Comparison of ENCODE assay signal across 17 cellular contexts in genomic region chr2:28286678-28287077, GRCh38.
DNase-seq lines count a peak whose midpoint lies in the region; ATAC-seq and TF ChIP-seq lines count a peak whose summit lies in the region.
"Had no signal": no experiment of that assay in that cellular context is flagged by ENCODE, and none has a peak within 500 bp of the region (broad histone marks: within the 10 kb centered on the region; RNA-seq: fewer than 3 reads in every experiment).

No MANE protein-coding gene starts in this region.

- H3K4me1 Mint-ChIP-seq in activated T-helper 17 cell treated with anti-CD3 and anti-CD28 coated beads, Interleukin-2, amount 50 U/mL, for 72 hours: peaks cover 7% of the 10 kb centered on the region
- peaks cover 26% of the 10 kb centered on the region for H3K4me1 Mint-ChIP-seq in osteocyte (ENCODE audit: unreplicated experiment)
- H3K4me1 Mint-ChIP-seq: memory B cell; stimulated activated memory B cell treated with anti-CD40 and anti-IgM and Interleukin-4, amounts not matched to agents 10 μg/mL and 1 μg/mL and 100 μg/mL, for 72 hours had no signal

- no peak for TF ChIP-seq CTCF in AG10803 (conservative IDR thresholded peaks at IDR 0.05; ENCODE audit: low read length)
- no peak for TF ChIP-seq CTCF in fibroblast of mammary gland (conservative IDR thresholded peaks at IDR 0.05; ENCODE audit: control insufficient read depth, insufficient read depth, low read depth, low read length)
- TF ChIP-seq CTCF in osteocyte (IDR thresholded peaks at IDR 0.05): no peak

- POLR2A ChIA-PET in HEK293T (lab: Yijun Ruan, JAX): no interaction called here

- peak overlapping the region; percentile 15 for H3K27ac Mint-ChIP-seq in activated T-helper 17 cell treated with anti-CD3 and anti-CD28 coated beads, Interleukin-2, amount 50 U/mL, for 72 hours
- peak overlapping the region; percentile 93 for H3K27ac Mint-ChIP-seq in osteocyte (ENCODE audit: unreplicated experiment)
- H3K27ac Mint-ChIP-seq: memory B cell; stimulated activated memory B cell treated with anti-CD40 and anti-IgM and Interleukin-4, amounts not matched to agents 10 μg/mL and 1 μg/mL and 100 μg/mL, for 72 hours had no signal

- H3K36me3 Mint-ChIP-seq in activated T-helper 17 cell treated with anti-CD3 and anti-CD28 coated beads, Interleukin-2, amount 50 U/mL, for 72 hours (ENCODE audit: low read depth): peaks cover 17% of the 10 kb centered on the region
- H3K36me3 Mint-ChIP-seq in osteocyte (ENCODE audit: unreplicated experiment): peaks cover 3% of the 10 kb centered on the region

- CTCF ChIA-PET in HEK293T (lab: Yijun Ruan, JAX): no interaction called here

- H3K4me3 ChIP-seq in AG10803 (ENCODE audit: low read length) (no peak overlapping the region), fibroblast of mammary gland (ENCODE audit: control insufficient read depth, low read depth, low read length) (no peak overlapping the region)
- H3K4me3 ChIP-seq: sigmoid colon had no signal

- H3K9me3 Mint-ChIP-seq in activated T-helper 17 cell treated with anti-CD3 and anti-CD28 coated beads, Interleukin-2, amount 50 U/mL, for 72 hours: no peaks in the 10 kb centered on the region
- no peaks in the 10 kb centered on the region for H3K9me3 Mint-ChIP-seq in osteocyte (ENCODE audit: unreplicated experiment)
- H3K9me3 Mint-ChIP-seq: memory B cell; stimulated activated memory B cell treated with anti-CD40 and anti-IgM and Interleukin-4, amounts not matched to agents 10 μg/mL and 1 μg/mL and 100 μg/mL, for 72 hours had no signal

- no peak overlapping the region for H3K4me3 Mint-ChIP-seq in activated T-helper 17 cell treated with anti-CD3 and anti-CD28 coated beads, Interleukin-2, amount 50 U/mL, for 72 hours
- H3K4me3 Mint-ChIP-seq in osteocyte (ENCODE audit: unreplicated experiment): no peak overlapping the region
- H3K4me3 Mint-ChIP-seq: memory B cell; stimulated activated memory B cell treated with anti-CD40 and anti-IgM and Interleukin-4, amounts not matched to agents 10 μg/mL and 1 μg/mL and 100 μg/mL, for 72 hours had no signal

- no peak for ATAC-seq in activated T-helper 17 cell treated with anti-CD3 and anti-CD28 coated beads, Interleukin-2, amount 50 U/mL, for 72 hours (replicated peaks)
- ATAC-seq in HG02885 (IDR thresholded peaks at IDR 0.05; ENCODE audit: poor library complexity, unreplicated experiment) (no peak), HG02870 (IDR thresholded peaks at IDR 0.05; ENCODE audit: unreplicated experiment) (no peak), GM18519 (IDR thresholded peaks at IDR 0.05; ENCODE audit: low FRiP score, unreplicated experiment) (no peak)
- ATAC-seq: stimulated activated memory B cell treated with anti-CD40 and anti-IgM and Interleukin-4, amounts not matched to agents 10 μg/mL and 1 μg/mL and 100 μg/mL, for 72 hours had no signal

- DNase-seq in AG10803 (ENCODE audit: low read depth): peak; percentile 25
- DNase-seq in fibroblast of mammary gland (ENCODE audit: low read depth): peak; percentile 56
- DNase-seq in osteocyte (ENCODE audit: extremely low spot score, unreplicated experiment): no peak
- no peak for DNase-seq in HEK293T (ENCODE audit: extremely low spot score)
- DNase-seq: activated gamma-delta T cell treated with Interleukin-2 at 50 U/mL for 16 hours; AML-193; effector CD8-positive, alpha-beta T cell; foreskin melanocyte; GDM1; NCI-H774; sigmoid colon had no signal

- H3K27me3 Mint-ChIP-seq in activated T-helper 17 cell treated with anti-CD3 and anti-CD28 coated beads, Interleukin-2, amount 50 U/mL, for 72 hours: no peaks in the 10 kb centered on the region
- no peaks in the 10 kb centered on the region for H3K27me3 Mint-ChIP-seq in osteocyte (ENCODE audit: unreplicated experiment)
- H3K27me3 Mint-ChIP-seq: memory B cell; stimulated activated memory B cell treated with anti-CD40 and anti-IgM and Interleukin-4, amounts not matched to agents 10 μg/mL and 1 μg/mL and 100 μg/mL, for 72 hours had no signal

TF ChIP-seq in HEK293T, 16 proteins besides CTCF, POLR2A, EP300 and RAD21:
- TF ChIP-seq SP1 (IDR thresholded peaks at IDR 0.05) (no peak), NFRKB (IDR thresholded peaks at IDR 0.05) (no peak), FOXK2 (IDR thresholded peaks at IDR 0.05) (no peak), HDGF (IDR thresholded peaks at IDR 0.05; ENCODE audit: borderline replicate concordance) (no peak), ARNT (IDR thresholded peaks at IDR 0.05) (no peak), PKNOX1 (IDR thresholded peaks at IDR 0.05) (no peak), BHLHE40 (IDR thresholded peaks at IDR 0.05; ENCODE audit: borderline replicate concordance) (no peak), ZNF384 (IDR thresholded peaks at IDR 0.05) (no peak), CTBP1 (IDR thresholded peaks at IDR 0.05; ENCODE audit: borderline replicate concordance) (no peak), ELF4 (IDR thresholded peaks at IDR 0.05) (no peak), LEF1 (IDR thresholded peaks at IDR 0.05; ENCODE audit: borderline replicate concordance) (no peak), FOXM1 (IDR thresholded peaks at IDR 0.05; ENCODE audit: borderline replicate concordance) (no peak), L3MBTL2 (conservative IDR thresholded peaks at IDR 0.05) (no peak), SUZ12 (IDR thresholded peaks at IDR 0.05) (no peak), FOXA1 (IDR thresholded peaks at IDR 0.05) (no peak), TARDBP (IDR thresholded peaks at IDR 0.05) (no peak)

Comparison
In these comparisons a context has a peak if more than half of its experiments do, and no peak if none do; other contexts are left out.
1. DNase-seq: peak in AG10803 (single experiment) and fibroblast of mammary gland (single experiment); none in osteocyte (single experiment) and HEK293T (single experiment).